In the genomic region with DNA sequence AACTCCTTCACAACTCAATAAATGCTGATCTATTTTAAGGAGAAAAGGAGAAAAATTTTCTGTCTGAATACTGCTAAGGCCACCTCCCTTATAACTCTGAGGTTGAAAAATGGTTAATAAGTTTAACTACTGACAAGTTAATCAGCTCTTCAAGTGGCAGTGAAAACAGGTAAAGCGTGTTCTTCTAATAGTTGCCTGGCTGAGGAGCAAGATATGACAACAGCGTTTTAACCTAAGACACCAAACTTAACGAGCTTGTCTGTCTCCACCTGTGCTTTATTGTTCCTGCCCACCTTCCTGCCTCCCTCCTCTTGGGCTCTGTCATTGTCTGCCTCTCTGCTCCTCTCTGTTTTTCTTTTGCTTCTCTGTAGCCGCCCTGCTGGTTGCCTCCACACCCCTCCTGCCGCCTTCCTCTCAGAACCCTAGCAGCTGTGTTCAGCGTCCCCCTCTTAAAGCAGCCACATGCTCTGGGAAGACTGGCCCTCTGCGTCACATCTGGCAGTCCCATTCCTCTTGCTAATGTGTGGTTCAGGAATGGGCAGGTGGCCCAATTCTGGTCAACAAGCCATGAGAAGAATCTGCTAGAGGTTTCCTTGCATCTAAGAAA, we compare ENCODE assay signal across 1 cellular context.
TF ChIP-seq lines count a peak whose summit lies in the region.

No MANE protein-coding gene starts in this region.

TF ChIP-seq in GM12878, 131 proteins besides CTCF, POLR2A, EP300 and RAD21 (continued from another document):
- TF ChIP-seq, protein P1, sequence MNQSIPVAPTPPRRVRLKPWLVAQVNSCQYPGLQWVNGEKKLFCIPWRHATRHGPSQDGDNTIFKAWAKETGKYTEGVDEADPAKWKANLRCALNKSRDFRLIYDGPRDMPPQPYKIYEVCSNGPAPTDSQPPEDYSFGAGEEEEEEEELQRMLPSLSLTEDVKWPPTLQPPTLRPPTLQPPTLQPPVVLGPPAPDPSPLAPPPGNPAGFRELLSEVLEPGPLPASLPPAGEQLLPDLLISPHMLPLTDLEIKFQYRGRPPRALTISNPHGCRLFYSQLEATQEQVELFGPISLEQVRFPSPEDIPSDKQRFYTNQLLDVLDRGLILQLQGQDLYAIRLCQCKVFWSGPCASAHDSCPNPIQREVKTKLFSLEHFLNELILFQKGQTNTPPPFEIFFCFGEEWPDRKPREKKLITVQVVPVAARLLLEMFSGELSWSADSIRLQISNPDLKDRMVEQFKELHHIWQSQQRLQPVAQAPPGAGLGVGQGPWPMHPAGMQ (IDR thresholded peaks at IDR 0.05; ENCODE audit: borderline replicate concordance): no peak
- TF ChIP-seq SMARCA5 (IDR thresholded peaks at IDR 0.05): peak; percentile 58; the same call in 1 of the 2 replicates
